8 cellular contexts compared by ENCODE assay signal in genomic region chr4:102619776-102620631, GRCh38.
DNase-seq lines count a peak whose midpoint lies in the region; ATAC-seq and TF ChIP-seq lines count a peak whose summit lies in the region.
"Not testable (repeated sequence)": the region's sequence is repeated elsewhere in the genome, so short reads cannot be mapped to it uniquely, and the experiment has no call there.

No MANE protein-coding gene starts in this region.

- not testable (repeated sequence) for H3K4me2 ChIP-seq in mesendoderm (ENCODE audit: low read length)

- not testable (repeated sequence) for H3K27me3 ChIP-seq in CD4-positive, CD25-positive, alpha-beta regulatory T cell (ENCODE audit: control insufficient read depth, insufficient read depth, low read length); mesendoderm (ENCODE audit: insufficient read depth, low read length, poor library complexity)

- peaks cover 16% of the 10 kb centered on the region for H3K36me3 ChIP-seq in CD4-positive, CD25-positive, alpha-beta regulatory T cell (ENCODE audit: control insufficient read depth, insufficient read depth, low read length)
- H3K36me3 ChIP-seq in mesendoderm (ENCODE audit: control insufficient read depth, insufficient read depth, low read length) = not testable (repeated sequence)

- not testable (repeated sequence) for TF ChIP-seq CTCF in fibroblast of mammary gland (conservative IDR thresholded peaks at IDR 0.05; ENCODE audit: control insufficient read depth, insufficient read depth, low read depth, low read length)

- H2AK5ac ChIP-seq in mesendoderm (ENCODE audit: low read length) = not testable (repeated sequence)

- H3K4me3 ChIP-seq in CD4-positive, CD25-positive, alpha-beta regulatory T cell (ENCODE audit: low read depth, low read length); fibroblast of mammary gland (ENCODE audit: control insufficient read depth, low read depth, low read length); mesendoderm (ENCODE audit: low read length): not testable (repeated sequence)

- not testable (repeated sequence) for DNase-seq in CD4-positive, CD25-positive, alpha-beta regulatory T cell; T-cell
- peak; percentile 55 for DNase-seq in fibroblast of mammary gland (ENCODE audit: low read depth)
- DNase-seq in mesendoderm = peak; percentile 21
- peak; percentile 44 for DNase-seq in stimulated activated CD4-positive, alpha-beta T cell treated with anti-CD3 and anti-CD28 coated beads, Interleukin-4, amount 100 ng/mL, for 24 hours

- not testable (repeated sequence) for H3K56ac ChIP-seq in mesendoderm (ENCODE audit: low read length)

- H3K18ac ChIP-seq in mesendoderm (ENCODE audit: low read length) = not testable (repeated sequence)

- POLR2A ChIA-PET in T-cell (lab: Charles Lee) = interaction anchor here in 1 of 2 donors (0.9 kb wide), 1 partner anchor 23 kb away, joined by 3 read pairs; no protein-coding TSS in a partner anchor

- not testable (repeated sequence) for H3K4ac ChIP-seq in mesendoderm (ENCODE audit: low read depth, low read length)

- H2BK120ac ChIP-seq in mesendoderm (ENCODE audit: low read depth, low read length) = not testable (repeated sequence)

- H3K9ac ChIP-seq in mesendoderm (ENCODE audit: low read length) = not testable (repeated sequence)

- ATAC-seq in CD4-positive, CD25-positive, alpha-beta regulatory T cell (ENCODE audit: low read depth in 2 of 2) = peak; percentile 48
- ATAC-seq in GM21367 (IDR thresholded peaks at IDR 0.05; ENCODE audit: unreplicated experiment) = peak; percentile 20
- peak; percentile 14 for ATAC-seq in HG03442 (IDR thresholded peaks at IDR 0.05; ENCODE audit: unreplicated experiment)
- ATAC-seq in T-cell (replicated peaks in 1 of 4) = peak; percentile 17 to 43 (median 30)

- not testable (repeated sequence) for H3K4me3 Mint-ChIP-seq in CD4-positive, CD25-positive, alpha-beta regulatory T cell; T-cell

- H3K9me3 ChIP-seq in CD4-positive, CD25-positive, alpha-beta regulatory T cell (ENCODE audit: control insufficient read depth in 2 of 2, low read length in 2 of 2) = not testable (repeated sequence)

- not testable (repeated sequence) for H3K27ac ChIP-seq in CD4-positive, CD25-positive, alpha-beta regulatory T cell (ENCODE audit: insufficient read depth, low read length, poor library complexity, severe bottlenecking); mesendoderm (ENCODE audit: low read depth, low read length)
- peak overlapping the region; percentile 75 for H3K27ac ChIP-seq in angular gyrus (ENCODE audit: low read depth, low read length)

- H3K36me3 Mint-ChIP-seq in CD4-positive, CD25-positive, alpha-beta regulatory T cell = peaks cover 21% of the 10 kb centered on the region
- H3K36me3 Mint-ChIP-seq in T-cell = peaks cover 25% of the 10 kb centered on the region

- not testable (repeated sequence) for H3K79me1 ChIP-seq in mesendoderm (ENCODE audit: low read length)

- peaks cover 2 to 22% (median 14%) of the 10 kb centered on the region in 4 donors for H3K4me1 Mint-ChIP-seq in CD4-positive, CD25-positive, alpha-beta regulatory T cell
- peaks cover 55 to 63% (median 59%) of the 10 kb centered on the region in 3 donors for H3K4me1 Mint-ChIP-seq in T-cell

- H3K4me1 ChIP-seq in CD4-positive, CD25-positive, alpha-beta regulatory T cell (ENCODE audit: control insufficient read depth, insufficient read depth, low read length, poor library complexity, severe bottlenecking); mesendoderm (ENCODE audit: control insufficient read depth, low read depth, low read length): not testable (repeated sequence)

- H2BK15ac ChIP-seq in mesendoderm (replicated peaks; ENCODE audit: low read depth) = not testable (repeated sequence)

- not testable (repeated sequence) for H2BK5ac ChIP-seq in mesendoderm (ENCODE audit: low read length)

- CTCF ChIA-PET in T-cell (lab: Charles Lee) = interaction anchor here (0.6 to 1.5 kb wide), 8 partner anchors 8 to 389 kb away, joined by 3 to 4 read pairs (median 3); no protein-coding TSS in a partner anchor

- not testable (repeated sequence) for H4K8ac ChIP-seq in mesendoderm (ENCODE audit: low read depth, low read length)

- not testable (repeated sequence) for H3K23ac ChIP-seq in mesendoderm (ENCODE audit: low read length)

- not testable (repeated sequence) for H3K9me3 Mint-ChIP-seq in CD4-positive, CD25-positive, alpha-beta regulatory T cell; T-cell

- not testable (repeated sequence) for H3K27me3 Mint-ChIP-seq in CD4-positive, CD25-positive, alpha-beta regulatory T cell; T-cell

- not testable (repeated sequence) for H4K5ac ChIP-seq in mesendoderm (ENCODE audit: low read length)

- no CpG with 5 or more reads among the region's 4 CpGs for WGBS in mesendoderm (ENCODE audit: extremely low coverage, insufficient coverage, low lambda C conversion rate)

- H3K79me2 ChIP-seq in mesendoderm (ENCODE audit: control insufficient read depth, insufficient read depth, low read length) = not testable (repeated sequence)

- peak overlapping the region in 2 of 3 donors; percentile 45 to 73 for H3K27ac Mint-ChIP-seq in CD4-positive, CD25-positive, alpha-beta regulatory T cell
- H3K27ac Mint-ChIP-seq in T-cell = peak overlapping the region; percentile 68 to 85
